ENCODE assay signal across 26 cellular contexts in the genomic region with DNA sequence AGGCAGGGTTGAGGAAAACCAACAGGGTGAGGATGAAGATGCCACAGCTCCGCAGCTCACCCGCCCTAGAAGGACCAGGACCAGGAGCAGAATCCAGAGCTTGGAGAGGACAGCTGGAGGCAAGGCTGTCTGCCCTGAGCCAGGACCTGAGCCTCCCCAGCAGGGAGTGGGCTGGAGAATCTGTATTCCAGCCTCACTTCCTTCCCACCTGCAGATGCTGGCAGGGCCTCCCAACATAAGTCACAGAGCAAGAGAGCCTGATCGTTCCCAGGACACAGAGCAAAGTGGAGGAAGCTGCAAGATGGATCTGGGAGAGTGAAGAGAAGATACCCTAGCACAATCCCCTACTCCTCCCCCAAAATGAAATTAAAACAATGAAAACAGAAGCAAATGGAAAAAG.
"Had no signal": no experiment of that assay in that cellular context is flagged by ENCODE, and none has a peak within 500 bp of the region (broad histone marks: within the 10 kb centered on the region; RNA-seq: fewer than 3 reads in every experiment).

No MANE protein-coding gene starts in this region.

- H3K9me3 ChIP-seq: heart right ventricle, left lung, right atrium auricular region, right lobe of liver, suprapubic skin, thoracic aorta, tibial artery, uterus had no signal

- H3K27ac Mint-ChIP-seq: immature natural killer cell; naive B cell; natural killer cell; nephron progenitor cell; stimulated activated naive B cell treated with anti-CD40 and anti-IgM and Interleukin-4, amounts not matched to agents 10 μg/mL and 1 μg/mL and 100 μg/mL, for 72 hours; stimulated activated naive CD8-positive, alpha-beta T cell treated with anti-CD3 and anti-CD28 coated beads, Interleukin-15, Interleukin-2, amounts not matched to agents 100 ng/mL and 50 ng/mL, for 24 hours; type B pancreatic cell had no signal

- H3K9ac ChIP-seq: parathyroid adenoma had no signal

- H3K4me1 ChIP-seq: left lung, parathyroid adenoma, right atrium auricular region, right lobe of liver, tibial artery, uterus had no signal

- H3K27me3 ChIP-seq: hepatocyte, left lung, right atrium auricular region, right lobe of liver, suprapubic skin, uterus had no signal

- ATAC-seq: left colon; left lung; natural killer cell; stimulated activated naive B cell treated with anti-CD40 and anti-IgM and Interleukin-4, amounts not matched to agents 10 μg/mL and 1 μg/mL and 100 μg/mL, for 72 hours had no signal

- H3K36me3 Mint-ChIP-seq: immature natural killer cell; naive B cell; natural killer cell; stimulated activated naive B cell treated with anti-CD40 and anti-IgM and Interleukin-4, amounts not matched to agents 10 μg/mL and 1 μg/mL and 100 μg/mL, for 72 hours; type B pancreatic cell had no signal

- H3K4me3 ChIP-seq: heart right ventricle, hepatocyte, left lung, lung, right atrium auricular region, right lobe of liver, skin epidermis, suprapubic skin, thoracic aorta, tibial artery, uterus had no signal

- H3K4me2 ChIP-seq: hepatocyte had no signal

- H3K4me3 Mint-ChIP-seq: immature natural killer cell; naive B cell; natural killer cell; nephron progenitor cell; stimulated activated naive B cell treated with anti-CD40 and anti-IgM and Interleukin-4, amounts not matched to agents 10 μg/mL and 1 μg/mL and 100 μg/mL, for 72 hours; stimulated activated naive CD8-positive, alpha-beta T cell treated with anti-CD3 and anti-CD28 coated beads, Interleukin-15, Interleukin-2, amounts not matched to agents 100 ng/mL and 50 ng/mL, for 24 hours; type B pancreatic cell had no signal

- H3K79me2 ChIP-seq: hepatocyte, parathyroid adenoma had no signal

- H3K27ac ChIP-seq: heart right ventricle, hepatocyte, left lung, parathyroid adenoma, right atrium auricular region, right lobe of liver, skin epidermis, suprapubic skin, thoracic aorta, tibial artery, uterus had no signal

- H3K4me1 Mint-ChIP-seq: immature natural killer cell; naive B cell; natural killer cell; stimulated activated naive B cell treated with anti-CD40 and anti-IgM and Interleukin-4, amounts not matched to agents 10 μg/mL and 1 μg/mL and 100 μg/mL, for 72 hours had no signal

- H2AFZ ChIP-seq: hepatocyte, parathyroid adenoma had no signal

- H3K36me3 ChIP-seq: heart right ventricle, left lung, right atrium auricular region, right lobe of liver, suprapubic skin, thoracic aorta, tibial artery, uterus had no signal

- DNase-seq: heart right ventricle; immature natural killer cell; kidney; left colon; left lung; naive B cell; natural killer cell; nephron progenitor cell; nucleus accumbens; right lobe of liver; stimulated activated CD4-positive, alpha-beta T cell treated with anti-CD3 and anti-CD28 coated beads, Interleukin-12 subunit alpha, Interleukin-12 subunit beta, amount 100 ng/mL, for 4 hours; stimulated activated CD4-positive, alpha-beta T cell treated with anti-CD3 and anti-CD28 coated beads, Interleukin-15, amount 100 ng/mL, for 24 hours; stimulated activated CD4-positive, alpha-beta T cell treated with anti-CD3 and anti-CD28 coated beads, Interleukin-2, amount 100 ng/mL, for 24 hours; stimulated activated CD4-positive, alpha-beta T cell treated with anti-CD3 and anti-CD28 coated beads, Interleukin-4, amount 100 ng/mL, for 1 hour; stimulated activated naive B cell treated with anti-CD40 and anti-IgM and Interleukin-4, amounts not matched to agents 10 μg/mL and 1 μg/mL and 100 μg/mL, for 72 hours; tibial artery; uterus had no signal

- H3K9me3 Mint-ChIP-seq: immature natural killer cell; naive B cell; natural killer cell; nephron progenitor cell; stimulated activated naive B cell treated with anti-CD40 and anti-IgM and Interleukin-4, amounts not matched to agents 10 μg/mL and 1 μg/mL and 100 μg/mL, for 72 hours; stimulated activated naive CD8-positive, alpha-beta T cell treated with anti-CD3 and anti-CD28 coated beads, Interleukin-15, Interleukin-2, amounts not matched to agents 100 ng/mL and 50 ng/mL, for 24 hours; type B pancreatic cell had no signal
